Comparison of ENCODE assay signal across 1 cellular context in the genomic region with DNA sequence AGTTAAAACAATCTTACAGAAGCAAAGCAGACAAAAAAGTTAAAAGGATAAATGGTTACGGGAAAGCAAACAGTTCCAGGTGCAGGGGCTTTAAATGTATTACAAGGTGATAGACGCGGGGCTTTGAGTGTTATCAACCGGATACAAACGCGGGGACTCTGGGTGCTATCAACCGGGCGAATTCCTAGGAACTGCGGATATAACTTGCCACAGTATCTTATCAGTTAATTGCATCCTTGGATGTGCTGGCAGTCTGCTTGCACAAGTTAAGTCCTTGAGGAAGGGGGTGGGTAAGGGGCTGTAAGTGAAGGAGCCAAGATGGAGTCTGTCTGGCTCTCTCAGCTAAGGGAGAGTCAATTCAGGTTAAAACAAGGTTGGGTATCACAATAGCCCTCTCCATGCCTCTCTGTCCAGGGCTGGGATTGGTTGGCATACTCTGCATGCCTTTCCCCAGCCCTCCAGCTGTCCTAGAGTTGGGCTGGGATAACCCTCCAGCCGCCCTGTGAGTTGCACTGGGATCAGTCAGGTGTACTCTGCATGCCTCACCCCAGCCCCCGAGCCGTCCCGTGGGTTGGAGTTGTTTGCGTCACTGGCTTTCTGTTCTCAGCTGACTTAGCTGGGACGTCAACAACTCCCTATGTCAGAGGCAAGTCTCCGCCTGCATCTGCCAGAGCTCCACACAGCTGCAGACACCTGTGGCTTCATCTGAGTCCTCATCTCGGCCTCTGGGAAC.
TF ChIP-seq lines count a peak whose summit lies in the region.

No MANE protein-coding gene starts in this region.

TF ChIP-seq in K562, 482 proteins besides CTCF, POLR2A, EP300 and RAD21 (continued from another document and continues in another):
- TF ChIP-seq, protein P1, sequence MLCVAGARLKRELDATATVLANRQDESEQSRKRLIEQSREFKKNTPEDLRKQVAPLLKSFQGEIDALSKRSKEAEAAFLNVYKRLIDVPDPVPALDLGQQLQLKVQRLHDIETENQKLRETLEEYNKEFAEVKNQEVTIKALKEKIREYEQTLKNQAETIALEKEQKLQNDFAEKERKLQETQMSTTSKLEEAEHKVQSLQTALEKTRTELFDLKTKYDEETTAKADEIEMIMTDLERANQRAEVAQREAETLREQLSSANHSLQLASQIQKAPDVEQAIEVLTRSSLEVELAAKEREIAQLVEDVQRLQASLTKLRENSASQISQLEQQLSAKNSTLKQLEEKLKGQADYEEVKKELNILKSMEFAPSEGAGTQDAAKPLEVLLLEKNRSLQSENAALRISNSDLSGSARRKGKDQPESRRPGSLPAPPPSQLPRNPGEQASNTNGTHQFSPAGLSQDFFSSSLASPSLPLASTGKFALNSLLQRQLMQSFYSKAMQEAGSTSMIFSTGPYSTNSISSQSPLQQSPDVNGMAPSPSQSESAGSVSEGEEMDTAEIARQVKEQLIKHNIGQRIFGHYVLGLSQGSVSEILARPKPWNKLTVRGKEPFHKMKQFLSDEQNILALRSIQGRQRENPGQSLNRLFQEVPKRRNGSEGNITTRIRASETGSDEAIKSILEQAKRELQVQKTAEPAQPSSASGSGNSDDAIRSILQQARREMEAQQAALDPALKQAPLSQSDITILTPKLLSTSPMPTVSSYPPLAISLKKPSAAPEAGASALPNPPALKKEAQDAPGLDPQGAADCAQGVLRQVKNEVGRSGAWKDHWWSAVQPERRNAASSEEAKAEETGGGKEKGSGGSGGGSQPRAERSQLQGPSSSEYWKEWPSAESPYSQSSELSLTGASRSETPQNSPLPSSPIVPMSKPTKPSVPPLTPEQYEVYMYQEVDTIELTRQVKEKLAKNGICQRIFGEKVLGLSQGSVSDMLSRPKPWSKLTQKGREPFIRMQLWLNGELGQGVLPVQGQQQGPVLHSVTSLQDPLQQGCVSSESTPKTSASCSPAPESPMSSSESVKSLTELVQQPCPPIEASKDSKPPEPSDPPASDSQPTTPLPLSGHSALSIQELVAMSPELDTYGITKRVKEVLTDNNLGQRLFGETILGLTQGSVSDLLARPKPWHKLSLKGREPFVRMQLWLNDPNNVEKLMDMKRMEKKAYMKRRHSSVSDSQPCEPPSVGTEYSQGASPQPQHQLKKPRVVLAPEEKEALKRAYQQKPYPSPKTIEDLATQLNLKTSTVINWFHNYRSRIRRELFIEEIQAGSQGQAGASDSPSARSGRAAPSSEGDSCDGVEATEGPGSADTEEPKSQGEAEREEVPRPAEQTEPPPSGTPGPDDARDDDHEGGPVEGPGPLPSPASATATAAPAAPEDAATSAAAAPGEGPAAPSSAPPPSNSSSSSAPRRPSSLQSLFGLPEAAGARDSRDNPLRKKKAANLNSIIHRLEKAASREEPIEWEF (CRISPR knock-in tag; IDR thresholded peaks at IDR 0.05) = peak; percentile 78; the same call in 1 of the 2 replicates
- peak; percentile 68 for TF ChIP-seq GABPA (tag; conservative IDR thresholded peaks at IDR 0.05; ENCODE audit: low read depth)
- TF ChIP-seq GTF2E2 (tag; IDR thresholded peaks at IDR 0.05) = peak; percentile 82; the same call in 1 of the 2 replicates
- TF ChIP-seq, protein P2, sequence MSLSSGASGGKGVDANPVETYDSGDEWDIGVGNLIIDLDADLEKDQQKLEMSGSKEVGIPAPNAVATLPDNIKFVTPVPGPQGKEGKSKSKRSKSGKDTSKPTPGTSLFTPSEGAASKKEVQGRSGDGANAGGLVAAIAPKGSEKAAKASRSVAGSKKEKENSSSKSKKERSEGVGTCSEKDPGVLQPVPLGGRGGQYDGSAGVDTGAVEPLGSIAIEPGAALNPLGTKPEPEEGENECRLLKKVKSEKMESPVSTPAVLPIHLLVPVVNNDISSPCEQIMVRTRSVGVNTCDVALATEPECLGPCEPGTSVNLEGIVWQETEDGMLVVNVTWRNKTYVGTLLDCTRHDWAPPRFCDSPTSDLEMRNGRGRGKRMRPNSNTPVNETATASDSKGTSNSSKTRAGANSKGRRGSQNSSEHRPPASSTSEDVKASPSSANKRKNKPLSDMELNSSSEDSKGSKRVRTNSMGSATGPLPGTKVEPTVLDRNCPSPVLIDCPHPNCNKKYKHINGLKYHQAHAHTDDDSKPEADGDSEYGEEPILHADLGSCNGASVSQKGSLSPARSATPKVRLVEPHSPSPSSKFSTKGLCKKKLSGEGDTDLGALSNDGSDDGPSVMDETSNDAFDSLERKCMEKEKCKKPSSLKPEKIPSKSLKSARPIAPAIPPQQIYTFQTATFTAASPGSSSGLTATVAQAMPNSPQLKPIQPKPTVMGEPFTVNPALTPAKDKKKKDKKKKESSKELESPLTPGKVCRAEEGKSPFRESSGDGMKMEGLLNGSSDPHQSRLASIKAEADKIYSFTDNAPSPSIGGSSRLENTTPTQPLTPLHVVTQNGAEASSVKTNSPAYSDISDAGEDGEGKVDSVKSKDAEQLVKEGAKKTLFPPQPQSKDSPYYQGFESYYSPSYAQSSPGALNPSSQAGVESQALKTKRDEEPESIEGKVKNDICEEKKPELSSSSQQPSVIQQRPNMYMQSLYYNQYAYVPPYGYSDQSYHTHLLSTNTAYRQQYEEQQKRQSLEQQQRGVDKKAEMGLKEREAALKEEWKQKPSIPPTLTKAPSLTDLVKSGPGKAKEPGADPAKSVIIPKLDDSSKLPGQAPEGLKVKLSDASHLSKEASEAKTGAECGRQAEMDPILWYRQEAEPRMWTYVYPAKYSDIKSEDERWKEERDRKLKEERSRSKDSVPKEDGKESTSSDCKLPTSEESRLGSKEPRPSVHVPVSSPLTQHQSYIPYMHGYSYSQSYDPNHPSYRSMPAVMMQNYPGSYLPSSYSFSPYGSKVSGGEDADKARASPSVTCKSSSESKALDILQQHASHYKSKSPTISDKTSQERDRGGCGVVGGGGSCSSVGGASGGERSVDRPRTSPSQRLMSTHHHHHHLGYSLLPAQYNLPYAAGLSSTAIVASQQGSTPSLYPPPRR (CRISPR knock-in tag; IDR thresholded peaks at IDR 0.05; ENCODE audit: borderline replicate concordance) = no peak
- 0 out of 4 replicates have a peak, but pooled peaks have one; percentile 22 to 29 for TF ChIP-seq NRF1 (conservative IDR thresholded peaks at IDR 0.05 in 1 of 2, IDR thresholded peaks at IDR 0.05 in 1 of 2)
- no peak for TF ChIP-seq SP2 (IDR thresholded peaks at IDR 0.05; ENCODE audit: extremely low read depth, low read depth, low read length, poor library complexity, severe bottlenecking)
- TF ChIP-seq, protein P3, sequence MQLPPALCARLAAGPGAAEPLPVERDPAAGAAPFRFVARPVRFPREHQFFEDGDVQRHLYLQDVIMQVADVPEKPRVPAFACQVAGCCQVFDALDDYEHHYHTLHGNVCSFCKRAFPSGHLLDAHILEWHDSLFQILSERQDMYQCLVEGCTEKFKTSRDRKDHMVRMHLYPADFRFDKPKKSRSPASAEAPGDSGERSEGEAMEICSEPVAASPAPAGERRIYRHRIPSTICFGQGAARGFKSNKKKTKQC (CRISPR knock-in tag; IDR thresholded peaks at IDR 0.05) = 0 out of 2 replicates have a peak, but pooled peaks have one; percentile 25
- TF ChIP-seq CHD4 (IDR thresholded peaks at IDR 0.05; ENCODE audit: insufficient read depth, insufficient replicate concordance, low read depth, low read length, poor library complexity, severe bottlenecking) = no peak
- no peak for TF ChIP-seq KDM4B (IDR thresholded peaks at IDR 0.05; ENCODE audit: borderline replicate concordance in 2 of 2, low read depth in 1 of 2)
- TF ChIP-seq ZNF830 (CRISPR knock-in tag; IDR thresholded peaks at IDR 0.05) = peak; percentile 99
- TF ChIP-seq MCM2 (IDR thresholded peaks at IDR 0.05; ENCODE audit: low read depth) = no peak
- no peak for TF ChIP-seq RBM22 (IDR thresholded peaks at IDR 0.05; ENCODE audit: low read depth, low read length, poor library complexity, severe bottlenecking)
- TF ChIP-seq, protein P4, sequence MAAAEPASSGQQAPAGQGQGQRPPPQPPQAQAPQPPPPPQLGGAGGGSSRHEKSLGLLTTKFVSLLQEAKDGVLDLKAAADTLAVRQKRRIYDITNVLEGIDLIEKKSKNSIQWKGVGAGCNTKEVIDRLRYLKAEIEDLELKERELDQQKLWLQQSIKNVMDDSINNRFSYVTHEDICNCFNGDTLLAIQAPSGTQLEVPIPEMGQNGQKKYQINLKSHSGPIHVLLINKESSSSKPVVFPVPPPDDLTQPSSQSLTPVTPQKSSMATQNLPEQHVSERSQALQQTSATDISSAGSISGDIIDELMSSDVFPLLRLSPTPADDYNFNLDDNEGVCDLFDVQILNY (CRISPR knock-in tag; IDR thresholded peaks at IDR 0.05) = no peak
- peak; percentile 99 for TF ChIP-seq ETV5 (CRISPR knock-in tag; IDR thresholded peaks at IDR 0.05; ENCODE audit: low read depth)
- TF ChIP-seq, protein P5, sequence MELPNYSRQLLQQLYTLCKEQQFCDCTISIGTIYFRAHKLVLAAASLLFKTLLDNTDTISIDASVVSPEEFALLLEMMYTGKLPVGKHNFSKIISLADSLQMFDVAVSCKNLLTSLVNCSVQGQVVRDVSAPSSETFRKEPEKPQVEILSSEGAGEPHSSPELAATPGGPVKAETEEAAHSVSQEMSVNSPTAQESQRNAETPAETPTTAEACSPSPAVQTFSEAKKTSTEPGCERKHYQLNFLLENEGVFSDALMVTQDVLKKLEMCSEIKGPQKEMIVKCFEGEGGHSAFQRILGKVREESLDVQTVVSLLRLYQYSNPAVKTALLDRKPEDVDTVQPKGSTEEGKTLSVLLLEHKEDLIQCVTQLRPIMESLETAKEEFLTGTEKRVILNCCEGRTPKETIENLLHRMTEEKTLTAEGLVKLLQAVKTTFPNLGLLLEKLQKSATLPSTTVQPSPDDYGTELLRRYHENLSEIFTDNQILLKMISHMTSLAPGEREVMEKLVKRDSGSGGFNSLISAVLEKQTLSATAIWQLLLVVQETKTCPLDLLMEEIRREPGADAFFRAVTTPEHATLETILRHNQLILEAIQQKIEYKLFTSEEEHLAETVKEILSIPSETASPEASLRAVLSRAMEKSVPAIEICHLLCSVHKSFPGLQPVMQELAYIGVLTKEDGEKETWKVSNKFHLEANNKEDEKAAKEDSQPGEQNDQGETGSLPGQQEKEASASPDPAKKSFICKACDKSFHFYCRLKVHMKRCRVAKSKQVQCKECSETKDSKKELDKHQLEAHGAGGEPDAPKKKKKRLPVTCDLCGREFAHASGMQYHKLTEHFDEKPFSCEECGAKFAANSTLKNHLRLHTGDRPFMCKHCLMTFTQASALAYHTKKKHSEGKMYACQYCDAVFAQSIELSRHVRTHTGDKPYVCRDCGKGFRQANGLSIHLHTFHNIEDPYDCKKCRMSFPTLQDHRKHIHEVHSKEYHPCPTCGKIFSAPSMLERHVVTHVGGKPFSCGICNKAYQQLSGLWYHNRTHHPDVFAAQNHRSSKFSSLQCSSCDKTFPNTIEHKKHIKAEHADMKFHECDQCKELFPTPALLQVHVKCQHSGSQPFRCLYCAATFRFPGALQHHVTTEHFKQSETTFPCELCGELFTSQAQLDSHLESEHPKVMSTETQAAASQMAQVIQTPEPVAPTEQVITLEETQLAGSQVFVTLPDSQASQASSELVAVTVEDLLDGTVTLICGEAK (IDR thresholded peaks at IDR 0.05) = no peak
- TF ChIP-seq, protein P5 (CRISPR knock-in tag; IDR thresholded peaks at IDR 0.05) = no peak
- no peak for TF ChIP-seq CHD1 (IDR thresholded peaks at IDR 0.05; ENCODE audit: low read length)
- TF ChIP-seq, protein P6, sequence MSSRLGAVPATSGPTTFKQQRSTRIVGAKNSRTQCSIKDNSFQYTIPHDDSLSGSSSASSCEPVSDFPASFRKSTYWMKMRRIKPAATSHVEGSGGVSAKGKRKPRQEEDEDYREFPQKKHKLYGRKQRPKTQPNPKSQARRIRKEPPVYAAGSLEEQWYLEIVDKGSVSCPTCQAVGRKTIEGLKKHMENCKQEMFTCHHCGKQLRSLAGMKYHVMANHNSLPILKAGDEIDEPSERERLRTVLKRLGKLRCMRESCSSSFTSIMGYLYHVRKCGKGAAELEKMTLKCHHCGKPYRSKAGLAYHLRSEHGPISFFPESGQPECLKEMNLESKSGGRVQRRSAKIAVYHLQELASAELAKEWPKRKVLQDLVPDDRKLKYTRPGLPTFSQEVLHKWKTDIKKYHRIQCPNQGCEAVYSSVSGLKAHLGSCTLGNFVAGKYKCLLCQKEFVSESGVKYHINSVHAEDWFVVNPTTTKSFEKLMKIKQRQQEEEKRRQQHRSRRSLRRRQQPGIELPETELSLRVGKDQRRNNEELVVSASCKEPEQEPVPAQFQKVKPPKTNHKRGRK (tag; IDR thresholded peaks at IDR 0.05) = no peak
- no peak; a peak in 1 of 3 replicates for TF ChIP-seq CBX3 (IDR thresholded peaks at IDR 0.05; ENCODE audit: borderline replicate concordance in 1 of 2, low read length in 2 of 2)
- TF ChIP-seq ARID1B (IDR thresholded peaks at IDR 0.05) = peak; percentile 98
- TF ChIP-seq, protein P7, sequence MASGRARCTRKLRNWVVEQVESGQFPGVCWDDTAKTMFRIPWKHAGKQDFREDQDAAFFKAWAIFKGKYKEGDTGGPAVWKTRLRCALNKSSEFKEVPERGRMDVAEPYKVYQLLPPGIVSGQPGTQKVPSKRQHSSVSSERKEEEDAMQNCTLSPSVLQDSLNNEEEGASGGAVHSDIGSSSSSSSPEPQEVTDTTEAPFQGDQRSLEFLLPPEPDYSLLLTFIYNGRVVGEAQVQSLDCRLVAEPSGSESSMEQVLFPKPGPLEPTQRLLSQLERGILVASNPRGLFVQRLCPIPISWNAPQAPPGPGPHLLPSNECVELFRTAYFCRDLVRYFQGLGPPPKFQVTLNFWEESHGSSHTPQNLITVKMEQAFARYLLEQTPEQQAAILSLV (tag; IDR thresholded peaks at IDR 0.05) = peak; percentile 99
- peak; percentile 99 for TF ChIP-seq DDX20 (tag; IDR thresholded peaks at IDR 0.05; ENCODE audit: low read depth)
- peak; percentile 86 for TF ChIP-seq SMARCC2 (IDR thresholded peaks at IDR 0.05; ENCODE audit: low read depth)
- peak; percentile 92 for TF ChIP-seq DPF2 (IDR thresholded peaks at IDR 0.05)
- no peak for TF ChIP-seq FIP1L1 (IDR thresholded peaks at IDR 0.05; ENCODE audit: low read depth, low read length, poor library complexity, severe bottlenecking)
